Comparison of ENCODE assay signal across 29 cellular contexts in genomic region chrX:134725103-134725690, GRCh38.
"Had no signal": no experiment of that assay in that cellular context is flagged by ENCODE, and none has a peak within 500 bp of the region (broad histone marks: within the 10 kb centered on the region; RNA-seq: fewer than 3 reads in every experiment).

No MANE protein-coding gene starts in this region.

- H3K79me2 ChIP-seq: hepatocyte had no signal

- FAIRE-seq: bronchial epithelial cell, colon had no signal

- H3K27me3 ChIP-seq: brain microvascular endothelial cell, esophagus muscularis mucosa, foreskin keratinocyte, gastroesophageal sphincter, hepatocyte had no signal

- H3K4me1 ChIP-seq: esophagus muscularis mucosa, foreskin keratinocyte, gastroesophageal sphincter, heart right ventricle had no signal

- H3K27ac ChIP-seq: brain microvascular endothelial cell, esophagus muscularis mucosa, foreskin keratinocyte, gastroesophageal sphincter, heart right ventricle, hepatocyte, VCaP had no signal

- H2AFZ ChIP-seq: hepatocyte had no signal

- H3K4me2 ChIP-seq: hepatocyte had no signal

- ATAC-seq: activated T-cell treated with anti-CD3 and anti-CD28 coated beads, Interleukin-2, amount 50 U/mL, for 4 hours; activated T-helper 17 cell treated with anti-CD3 and anti-CD28 coated beads, Interleukin-2, amount 50 U/mL, for 72 hours; effector memory CD8-positive, alpha-beta T cell; foreskin keratinocyte; gastroesophageal sphincter; heart right ventricle; T-helper 17 cell; WTC11 had no signal

- H3K36me3 ChIP-seq: brain microvascular endothelial cell, esophagus muscularis mucosa, gastroesophageal sphincter, heart right ventricle had no signal

- DNase-seq: activated CD4-positive, alpha-beta memory T cell treated with anti-CD3 and anti-CD28 coated beads, Interleukin-2, amount 10 ng/mL, durations not matched to agents 7 days and 5 days; activated CD4-positive, alpha-beta T cell treated with anti-CD3 and anti-CD28 coated beads for 1 hour; activated CD4-positive, alpha-beta T cell treated with anti-CD3 and anti-CD28 coated beads for 4 hours; activated CD4-positive, alpha-beta T cell treated with anti-CD3 and anti-CD28 coated beads, Interleukin-2, amount 10 ng/mL, durations not matched to agents 7 days and 5 days; activated CD4-positive, alpha-beta T cell treated with anti-CD3 and anti-CD28 coated beads, Interleukin-2, amount 50 U/mL, for 4 hours; activated effector memory CD4-positive, alpha-beta T cell treated with Interleukin-2 at 50 U/mL for 16 hours; activated gamma-delta T cell treated with Interleukin-2 at 50 U/mL for 16 hours; activated naive CD4-positive, alpha-beta T cell treated with anti-CD3 and anti-CD28 coated beads, Interleukin-2, amount 50 U/mL, for 16 hours; activated naive CD4-positive, alpha-beta T cell treated with Interleukin-2 at 50 U/mL for 16 hours; activated T-cell treated with anti-CD3 and anti-CD28 coated beads, Interleukin-2, amount 50 U/mL, for 4 hours; amniotic stem cell; anterior cingulate cortex; brain microvascular endothelial cell; cortex of kidney; dermis blood vessel endothelial cell; effector CD4-positive, alpha-beta T cell; effector memory CD8-positive, alpha-beta T cell; erythroblast; foreskin keratinocyte; heart right ventricle; T-helper 17 cell had no signal

- H3K9me3 ChIP-seq: gastroesophageal sphincter had no signal

- H3K4me3 ChIP-seq: esophagus muscularis mucosa, gastroesophageal sphincter, heart right ventricle, hepatocyte had no signal
